1 cellular context compared by ENCODE assay signal in genomic region chr1:24705260-24706073, GRCh38.
TF ChIP-seq lines count a peak whose summit lies in the region.

No MANE protein-coding gene starts in this region.

TF ChIP-seq in GM12878, 131 proteins besides CTCF, POLR2A, EP300 and RAD21 (continued from another document):
- TF ChIP-seq ZBTB40 (IDR thresholded peaks at IDR 0.05; ENCODE audit: borderline replicate concordance) (no peak), POLR2AphosphoS2 (IDR thresholded peaks at IDR 0.05; ENCODE audit: low read depth, low read length) (no peak), FOXM1 (IDR thresholded peaks at IDR 0.05; ENCODE audit: low read depth, low read length) (no peak), LARP7 (IDR thresholded peaks at IDR 0.05) (no peak), MTA2 (IDR thresholded peaks at IDR 0.05; ENCODE audit: low read depth) (0 out of 2 replicates have a peak, but pooled peaks have one; percentile 23), NBN (IDR thresholded peaks at IDR 0.05) (0 out of 2 replicates have a peak, but pooled peaks have one; percentile 32), YBX1 (IDR thresholded peaks at IDR 0.05) (no peak), SMAD1 (IDR thresholded peaks at IDR 0.05; ENCODE audit: low read depth, partially characterized antibody) (peak; percentile 34), SMAD5 (IDR thresholded peaks at IDR 0.05; ENCODE audit: low read depth) (no peak), HDAC2 (IDR thresholded peaks at IDR 0.05) (no peak), PAX8 (IDR thresholded peaks at IDR 0.05) (no peak), IKZF2 (IDR thresholded peaks at IDR 0.05) (peak; percentile 62 to 74), NFYA (IDR thresholded peaks at IDR 0.05; ENCODE audit: borderline replicate concordance, low read depth, low read length) (peak; percentile 45), SPI1 (IDR thresholded peaks at IDR 0.05; ENCODE audit: borderline replicate concordance, insufficient read depth, low read depth, low read length) (peak; percentile 42; the same call in 1 of the 2 replicates), ATF2 (IDR thresholded peaks at IDR 0.05; ENCODE audit: low read length) (no peak), CBX3 (IDR thresholded peaks at IDR 0.05; ENCODE audit: borderline replicate concordance, low read depth) (no peak), ZNF687 (IDR thresholded peaks at IDR 0.05) (no peak), SRF (IDR thresholded peaks at IDR 0.05; ENCODE audit: low read depth in 2 of 2, low read length in 2 of 2) (no peak), SP1 (IDR thresholded peaks at IDR 0.05; ENCODE audit: low read depth, low read length) (peak; percentile 79), DPF2 (IDR thresholded peaks at IDR 0.05) (peak; percentile 26; the same call in 1 of the 2 replicates), BMI1 (IDR thresholded peaks at IDR 0.05; ENCODE audit: borderline replicate concordance) (no peak), IKZF1 (conservative IDR thresholded peaks at IDR 0.05) (peak; percentile 63; the same call in 1 of the 2 replicates), WRNIP1 (IDR thresholded peaks at IDR 0.05; ENCODE audit: borderline replicate concordance, low read depth, low read length) (no peak), CHD4 (IDR thresholded peaks at IDR 0.05) (no peak), SREBF2 (IDR thresholded peaks at IDR 0.05; ENCODE audit: low read length) (peak; percentile 67), ZNF24 (IDR thresholded peaks at IDR 0.05) (no peak), SMARCA5 (IDR thresholded peaks at IDR 0.05) (no peak), NFIC (IDR thresholded peaks at IDR 0.05; ENCODE audit: low read depth, low read length) (no peak), ZNF384 (IDR thresholded peaks at IDR 0.05; ENCODE audit: borderline replicate concordance, low read depth, low read length) (no peak), IRF5 (IDR thresholded peaks at IDR 0.05; ENCODE audit: borderline replicate concordance) (no peak), HDAC6 (IDR thresholded peaks at IDR 0.05; ENCODE audit: unreplicated experiment) (no peak)
- TF ChIP-seq, protein P1, sequence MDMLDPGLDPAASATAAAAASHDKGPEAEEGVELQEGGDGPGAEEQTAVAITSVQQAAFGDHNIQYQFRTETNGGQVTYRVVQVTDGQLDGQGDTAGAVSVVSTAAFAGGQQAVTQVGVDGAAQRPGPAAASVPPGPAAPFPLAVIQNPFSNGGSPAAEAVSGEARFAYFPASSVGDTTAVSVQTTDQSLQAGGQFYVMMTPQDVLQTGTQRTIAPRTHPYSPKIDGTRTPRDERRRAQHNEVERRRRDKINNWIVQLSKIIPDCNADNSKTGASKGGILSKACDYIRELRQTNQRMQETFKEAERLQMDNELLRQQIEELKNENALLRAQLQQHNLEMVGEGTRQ (IDR thresholded peaks at IDR 0.05; ENCODE audit: borderline replicate concordance, low read depth, low read length) = no peak
- TF ChIP-seq, protein P2, sequence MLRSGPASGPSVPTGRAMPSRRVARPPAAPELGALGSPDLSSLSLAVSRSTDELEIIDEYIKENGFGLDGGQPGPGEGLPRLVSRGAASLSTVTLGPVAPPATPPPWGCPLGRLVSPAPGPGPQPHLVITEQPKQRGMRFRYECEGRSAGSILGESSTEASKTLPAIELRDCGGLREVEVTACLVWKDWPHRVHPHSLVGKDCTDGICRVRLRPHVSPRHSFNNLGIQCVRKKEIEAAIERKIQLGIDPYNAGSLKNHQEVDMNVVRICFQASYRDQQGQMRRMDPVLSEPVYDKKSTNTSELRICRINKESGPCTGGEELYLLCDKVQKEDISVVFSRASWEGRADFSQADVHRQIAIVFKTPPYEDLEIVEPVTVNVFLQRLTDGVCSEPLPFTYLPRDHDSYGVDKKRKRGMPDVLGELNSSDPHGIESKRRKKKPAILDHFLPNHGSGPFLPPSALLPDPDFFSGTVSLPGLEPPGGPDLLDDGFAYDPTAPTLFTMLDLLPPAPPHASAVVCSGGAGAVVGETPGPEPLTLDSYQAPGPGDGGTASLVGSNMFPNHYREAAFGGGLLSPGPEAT (IDR thresholded peaks at IDR 0.05; ENCODE audit: low read depth) = peak; percentile 28; the same call in 1 of the 2 replicates
- TF ChIP-seq, protein P3, sequence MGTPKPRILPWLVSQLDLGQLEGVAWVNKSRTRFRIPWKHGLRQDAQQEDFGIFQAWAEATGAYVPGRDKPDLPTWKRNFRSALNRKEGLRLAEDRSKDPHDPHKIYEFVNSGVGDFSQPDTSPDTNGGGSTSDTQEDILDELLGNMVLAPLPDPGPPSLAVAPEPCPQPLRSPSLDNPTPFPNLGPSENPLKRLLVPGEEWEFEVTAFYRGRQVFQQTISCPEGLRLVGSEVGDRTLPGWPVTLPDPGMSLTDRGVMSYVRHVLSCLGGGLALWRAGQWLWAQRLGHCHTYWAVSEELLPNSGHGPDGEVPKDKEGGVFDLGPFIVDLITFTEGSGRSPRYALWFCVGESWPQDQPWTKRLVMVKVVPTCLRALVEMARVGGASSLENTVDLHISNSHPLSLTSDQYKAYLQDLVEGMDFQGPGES (IDR thresholded peaks at IDR 0.05) = no peak
- TF ChIP-seq, protein P4, sequence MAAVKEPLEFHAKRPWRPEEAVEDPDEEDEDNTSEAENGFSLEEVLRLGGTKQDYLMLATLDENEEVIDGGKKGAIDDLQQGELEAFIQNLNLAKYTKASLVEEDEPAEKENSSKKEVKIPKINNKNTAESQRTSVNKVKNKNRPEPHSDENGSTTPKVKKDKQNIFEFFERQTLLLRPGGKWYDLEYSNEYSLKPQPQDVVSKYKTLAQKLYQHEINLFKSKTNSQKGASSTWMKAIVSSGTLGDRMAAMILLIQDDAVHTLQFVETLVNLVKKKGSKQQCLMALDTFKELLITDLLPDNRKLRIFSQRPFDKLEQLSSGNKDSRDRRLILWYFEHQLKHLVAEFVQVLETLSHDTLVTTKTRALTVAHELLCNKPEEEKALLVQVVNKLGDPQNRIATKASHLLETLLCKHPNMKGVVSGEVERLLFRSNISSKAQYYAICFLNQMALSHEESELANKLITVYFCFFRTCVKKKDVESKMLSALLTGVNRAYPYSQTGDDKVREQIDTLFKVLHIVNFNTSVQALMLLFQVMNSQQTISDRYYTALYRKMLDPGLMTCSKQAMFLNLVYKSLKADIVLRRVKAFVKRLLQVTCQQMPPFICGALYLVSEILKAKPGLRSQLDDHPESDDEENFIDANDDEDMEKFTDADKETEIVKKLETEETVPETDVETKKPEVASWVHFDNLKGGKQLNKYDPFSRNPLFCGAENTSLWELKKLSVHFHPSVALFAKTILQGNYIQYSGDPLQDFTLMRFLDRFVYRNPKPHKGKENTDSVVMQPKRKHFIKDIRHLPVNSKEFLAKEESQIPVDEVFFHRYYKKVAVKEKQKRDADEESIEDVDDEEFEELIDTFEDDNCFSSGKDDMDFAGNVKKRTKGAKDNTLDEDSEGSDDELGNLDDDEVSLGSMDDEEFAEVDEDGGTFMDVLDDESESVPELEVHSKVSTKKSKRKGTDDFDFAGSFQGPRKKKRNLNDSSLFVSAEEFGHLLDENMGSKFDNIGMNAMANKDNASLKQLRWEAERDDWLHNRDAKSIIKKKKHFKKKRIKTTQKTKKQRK (IDR thresholded peaks at IDR 0.05; ENCODE audit: low read depth, low read length) = no peak
- TF ChIP-seq, protein P5, sequence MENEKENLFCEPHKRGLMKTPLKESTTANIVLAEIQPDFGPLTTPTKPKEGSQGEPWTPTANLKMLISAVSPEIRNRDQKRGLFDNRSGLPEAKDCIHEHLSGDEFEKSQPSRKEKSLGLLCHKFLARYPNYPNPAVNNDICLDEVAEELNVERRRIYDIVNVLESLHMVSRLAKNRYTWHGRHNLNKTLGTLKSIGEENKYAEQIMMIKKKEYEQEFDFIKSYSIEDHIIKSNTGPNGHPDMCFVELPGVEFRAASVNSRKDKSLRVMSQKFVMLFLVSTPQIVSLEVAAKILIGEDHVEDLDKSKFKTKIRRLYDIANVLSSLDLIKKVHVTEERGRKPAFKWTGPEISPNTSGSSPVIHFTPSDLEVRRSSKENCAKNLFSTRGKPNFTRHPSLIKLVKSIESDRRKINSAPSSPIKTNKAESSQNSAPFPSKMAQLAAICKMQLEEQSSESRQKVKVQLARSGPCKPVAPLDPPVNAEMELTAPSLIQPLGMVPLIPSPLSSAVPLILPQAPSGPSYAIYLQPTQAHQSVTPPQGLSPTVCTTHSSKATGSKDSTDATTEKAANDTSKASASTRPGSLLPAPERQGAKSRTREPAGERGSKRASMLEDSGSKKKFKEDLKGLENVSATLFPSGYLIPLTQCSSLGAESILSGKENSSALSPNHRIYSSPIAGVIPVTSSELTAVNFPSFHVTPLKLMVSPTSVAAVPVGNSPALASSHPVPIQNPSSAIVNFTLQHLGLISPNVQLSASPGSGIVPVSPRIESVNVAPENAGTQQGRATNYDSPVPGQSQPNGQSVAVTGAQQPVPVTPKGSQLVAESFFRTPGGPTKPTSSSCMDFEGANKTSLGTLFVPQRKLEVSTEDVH (IDR thresholded peaks at IDR 0.05; ENCODE audit: low read depth, partially characterized antibody) = no peak
TF ChIP-seq in GM12878: peak in this region for 11.
